14 cellular contexts compared by ENCODE assay signal in the genomic region with DNA sequence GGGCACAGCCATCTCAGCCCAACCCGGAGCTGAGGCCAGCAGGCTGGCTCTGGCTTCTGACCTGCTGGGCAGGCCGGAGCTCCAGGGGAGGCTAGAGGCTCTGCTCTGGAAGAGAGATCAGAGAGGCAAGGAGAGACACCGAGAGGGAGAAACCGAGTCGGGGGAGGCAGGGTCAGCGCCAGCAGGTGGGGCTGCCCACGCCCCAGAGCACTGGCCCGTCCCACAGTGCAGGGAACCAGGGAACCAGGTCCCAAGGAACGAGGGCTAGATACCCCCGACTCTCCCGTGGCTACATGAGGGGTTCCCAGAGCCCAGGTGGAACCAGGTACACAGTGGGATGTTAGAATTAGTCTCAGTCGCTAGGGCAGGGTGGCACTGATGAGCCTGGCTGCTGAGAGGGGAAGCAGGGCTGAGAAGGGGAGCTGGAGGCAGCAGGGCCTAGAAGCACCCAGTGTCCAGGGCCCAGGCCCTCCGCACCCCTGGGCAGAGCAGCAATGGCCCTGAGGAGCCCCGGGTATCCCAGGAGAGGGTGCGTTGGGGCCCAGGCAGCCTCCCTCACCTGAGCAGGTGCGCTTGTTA. TPM values are rescaled to one million over a fixed set of nuclear protein-coding genes. Genes with fewer than 3 reads are reported as not detected.
"Had no signal": no experiment of that assay in that cellular context is flagged by ENCODE, and none has a peak within 500 bp of the region (broad histone marks: within the 10 kb centered on the region; RNA-seq: fewer than 3 reads in every experiment).

No MANE protein-coding gene starts in this region.

- H3K27ac ChIP-seq: dorsolateral prefrontal cortex, esophagus muscularis mucosa had no signal

- H3K4me1 ChIP-seq: esophagus muscularis mucosa had no signal

- H3K9me3 ChIP-seq: esophagus muscularis mucosa had no signal

- H3K36me3 ChIP-seq: esophagus muscularis mucosa had no signal

- DNase-seq: activated CD4-positive, alpha-beta T cell treated with anti-CD3 and anti-CD28 coated beads, Interleukin-2, amount 50 U/mL, for 1 hour; activated CD8-positive, alpha-beta memory T cell treated with anti-CD3 and anti-CD28 coated beads, Interleukin-2, amount 10 ng/mL, durations not matched to agents 7 days and 5 days; activated naive CD4-positive, alpha-beta T cell; activated T-cell treated with anti-CD3 and anti-CD28 coated beads, Interleukin-2, amount 50 U/mL, for 48 hours; left colon; stimulated activated naive B cell treated with anti-CD40 and anti-IgM and Interleukin-4, amounts not matched to agents 10 μg/mL and 1 μg/mL and 100 μg/mL, for 72 hours; T-helper 1 cell; trophoblast cell had no signal

- H3K27me3 ChIP-seq: dorsolateral prefrontal cortex, esophagus muscularis mucosa had no signal

- ATAC-seq: activated CD8-positive, alpha-beta memory T cell treated with anti-CD3 and anti-CD28 coated beads, Interleukin-2, amount 10 ng/mL, durations not matched to agents 7 days and 5 days; left colon; stimulated activated naive B cell treated with anti-CD40 and anti-IgM and Interleukin-4, amounts not matched to agents 10 μg/mL and 1 μg/mL and 100 μg/mL, for 72 hours had no signal

- FAIRE-seq: astrocyte had no signal

- H3K4me3 ChIP-seq: dorsolateral prefrontal cortex, esophagus muscularis mucosa had no signal

RNA-seq across cellular contexts. Expression of a gene that starts 2.1 kb away (rescaled TPM):
- total RNA-seq: activated CD8-positive, alpha-beta memory T cell treated with anti-CD3 and anti-CD28 coated beads, Interleukin-2, amount 10 ng/mL, durations not matched to agents 7 days and 5 days; esophagus muscularis mucosa; fibroblast of villous mesenchyme; left colon; osteocyte; SK-MEL-5 had no signal
